ENCODE assay signal across 13 cellular contexts in genomic region chr7:27835408-27835807, GRCh38.
DNase-seq lines count a peak whose midpoint lies in the region; TF ChIP-seq lines count a peak whose summit lies in the region.
"Had no signal": no experiment of that assay in that cellular context is flagged by ENCODE, and none has a peak within 500 bp of the region (broad histone marks: within the 10 kb centered on the region; RNA-seq: fewer than 3 reads in every experiment).

No MANE protein-coding gene starts in this region.

- 39 to 51% (median 43%) methylated on average over 6 of the region's 6 CpGs for WGBS in adrenal gland, 4 donors
- WGBS in endodermal cell (ENCODE audit: insufficient coverage in 1 of 2, insufficient read length in 1 of 2), 2 experiments: 90 to 100% methylated on average over 2 to 6 of the region's 6 CpGs

- H3K4me1 ChIP-seq in adrenal gland (replicated peaks in 1 of 2) (peaks cover 7 to 19% of the 10 kb centered on the region in 2 donors), endodermal cell (ENCODE audit: control insufficient read depth, insufficient read depth, low read length) (no peaks in the 10 kb centered on the region), left ventricle myocardium inferior (peaks cover 25% of the 10 kb centered on the region)

- H3K36me3 ChIP-seq in adrenal gland (replicated peaks in 1 of 2): peaks cover 0 to 22% of the 10 kb centered on the region in 2 donors
- peaks cover 43% of the 10 kb centered on the region for H3K36me3 ChIP-seq in endodermal cell (ENCODE audit: control insufficient read depth, insufficient read depth, low read length)
- peaks cover 24% of the 10 kb centered on the region for H3K36me3 ChIP-seq in left ventricle myocardium inferior
- H3K36me3 ChIP-seq: SJCRH30 had no signal

- H3K4me1 Mint-ChIP-seq in endodermal cell: peaks cover 11% of the 10 kb centered on the region

- no peaks in the 10 kb centered on the region for H3K9me3 Mint-ChIP-seq in endodermal cell
- H3K9me3 Mint-ChIP-seq: CD8-positive, alpha-beta T cell had no signal

- H3K27me3 ChIP-seq in adrenal gland (no peaks in the 10 kb centered on the region), endodermal cell (ENCODE audit: control insufficient read depth, insufficient read depth, low read length, poor library complexity, severe bottlenecking) (no peaks in the 10 kb centered on the region), left ventricle myocardium inferior (ENCODE audit: low read depth) (no peaks in the 10 kb centered on the region)
- H3K27me3 ChIP-seq: BE2C, SJCRH30 had no signal

- H3K4me3 Mint-ChIP-seq in endodermal cell: no peak overlapping the region
- H3K4me3 Mint-ChIP-seq: CD8-positive, alpha-beta T cell had no signal

- H3K27ac Mint-ChIP-seq in endodermal cell: peak overlapping the region; percentile 28

- intact Hi-C loops in adrenal gland (cut with DNase I): no loop called here
- intact Hi-C loops in left ventricle myocardium inferior (cut with micrococcal nuclease): no loop called here

- H3K9me3 ChIP-seq in adrenal gland (replicated peaks in 1 of 3) (no peaks in the 10 kb centered on the region), endodermal cell (ENCODE audit: control insufficient read depth, low read length) (no peaks in the 10 kb centered on the region), left ventricle myocardium inferior (replicated peaks) (no peaks in the 10 kb centered on the region)
- H3K9me3 ChIP-seq: BE2C, SJCRH30 had no signal

- DNase-seq in adrenal gland (peak in 5 of 7 donors; percentile 43 to 80 (median 69)), endodermal cell (no peak), left ventricle myocardium inferior (no peak), pulmonary artery endothelial cell (ENCODE audit: low read depth, low spot score) (peak; percentile 20), DMS 273 (lab: John Stamatoyannopoulos, UW; ENCODE audit: unreplicated experiment) (no peak), RPMI8226 (no peak), erythroblast (lab: John Stamatoyannopoulos, UW) (no peak), LoVo (ENCODE audit: low spot score) (no peak)
- DNase-seq: BE2C; CD8-positive, alpha-beta T cell; MM.1S; NCI-H187 treated with DMSO at 0.1 percent for 48 hours; SJCRH30 had no signal

- peaks cover 37% of the 10 kb centered on the region for H3K36me3 Mint-ChIP-seq in endodermal cell (ENCODE audit: low read depth)

- H3K4me3 ChIP-seq in adrenal gland: no peak overlapping the region
- no peak overlapping the region for H3K4me3 ChIP-seq in endodermal cell (ENCODE audit: low read length)
- no peak overlapping the region for H3K4me3 ChIP-seq in left ventricle myocardium inferior
- H3K4me3 ChIP-seq: SJCRH30 had no signal

- no peaks in the 10 kb centered on the region for H3K27me3 Mint-ChIP-seq in endodermal cell (ENCODE audit: insufficient read depth)

- no peak overlapping the region for H3K9ac ChIP-seq in endodermal cell (ENCODE audit: extremely low read depth, low read length, poor library complexity, severe bottlenecking)

- TF ChIP-seq POLR2A in adrenal gland (IDR thresholded peaks at IDR 0.05): peak in 1 of 2 donors; percentile 41
- no peak for TF ChIP-seq POLR2A in erythroblast (IDR thresholded peaks at IDR 0.05; ENCODE audit: low read length)

- TF ChIP-seq CTCF in adrenal gland (IDR thresholded peaks at IDR 0.05) (no peak), endodermal cell (conservative IDR thresholded peaks at IDR 0.05) (no peak), left ventricle myocardium inferior (IDR thresholded peaks at IDR 0.05; ENCODE audit: borderline replicate concordance) (no peak)

- peak overlapping the region; percentile 60 to 85 (median 72) for H3K27ac ChIP-seq in adrenal gland
- no peak overlapping the region for H3K27ac ChIP-seq in endodermal cell (ENCODE audit: low read depth, low read length)
- peak overlapping the region; percentile 86 for H3K27ac ChIP-seq in left ventricle myocardium inferior (replicated peaks)
- H3K27ac ChIP-seq: SJCRH30 had no signal

Comparison
In these comparisons a context has a peak if more than half of its experiments do, and no peak if none do; other contexts are left out.
1. DNase-seq: peak in adrenal gland (5 of 7) and pulmonary artery endothelial cell (single experiment); none in endodermal cell (single experiment), left ventricle myocardium inferior (single experiment), DMS 273 (single experiment), RPMI8226 (single experiment), erythroblast (0 of 2) and LoVo (single experiment).